Comparison of ENCODE assay signal across 1 cellular context in genomic region chr4:109702950-109703663, GRCh38.
A peak's percentile ranks its signal among the peaks of the same experiment; 100 is the strongest.
TF ChIP-seq lines count a peak whose summit lies in the region.

Gene CASP6, minus strand, starts transcription at chr4:109703445. Its CDS starts 50 bp downstream, at chr4:109703395.

TF ChIP-seq in K562, 482 proteins besides CTCF, POLR2A, EP300 and RAD21 (continued from another document):
- TF ChIP-seq ELK3 (CRISPR knock-in tag; IDR thresholded peaks at IDR 0.05), result 0 out of 2 replicates have a peak, but pooled peaks have one; percentile 51
- TF ChIP-seq HDAC2 (IDR thresholded peaks at IDR 0.05), result peak; percentile 63; the same call in 1 of the 2 replicates
- TF ChIP-seq CHCHD3 (CRISPR knock-in tag; IDR thresholded peaks at IDR 0.05), result no peak
- TF ChIP-seq FOXM1 (IDR thresholded peaks at IDR 0.05; ENCODE audit: low read depth), result no peak
- no peak for TF ChIP-seq FOXM1 (CRISPR knock-in tag; IDR thresholded peaks at IDR 0.05; ENCODE audit: low read depth)
- peak; percentile 77 for TF ChIP-seq RBFOX2 (IDR thresholded peaks at IDR 0.05; ENCODE audit: low read depth, low read length)
- TF ChIP-seq SMARCC2 (IDR thresholded peaks at IDR 0.05; ENCODE audit: low read depth), result no peak
- TF ChIP-seq EP400 (IDR thresholded peaks at IDR 0.05), result peak; percentile 67
- 0 out of 2 replicates have a peak, but pooled peaks have one; percentile 13 for TF ChIP-seq JUN (IDR thresholded peaks at IDR 0.05; ENCODE audit: borderline replicate concordance, low read depth, low read length)
- no peak for TF ChIP-seq JUN (CRISPR knock-in tag; IDR thresholded peaks at IDR 0.05; ENCODE audit: borderline replicate concordance)
- TF ChIP-seq PHF20 (IDR thresholded peaks at IDR 0.05; ENCODE audit: partially characterized antibody), result peak; percentile 34
- TF ChIP-seq NR2C2 (CRISPR knock-in tag; IDR thresholded peaks at IDR 0.05), result no peak
- TF ChIP-seq NR2C2 (tag; IDR thresholded peaks at IDR 0.05), result peak; percentile 70
- TF ChIP-seq RBM22 (IDR thresholded peaks at IDR 0.05; ENCODE audit: low read depth, low read length, poor library complexity, severe bottlenecking), result peak; percentile 96
- TF ChIP-seq E2F5 (CRISPR knock-in tag; IDR thresholded peaks at IDR 0.05), result no peak
- TF ChIP-seq KAT7 (CRISPR knock-in tag; IDR thresholded peaks at IDR 0.05; ENCODE audit: borderline replicate concordance), result peak; percentile 92; the same call in 1 of the 2 replicates
- TF ChIP-seq BHLHE40 (IDR thresholded peaks at IDR 0.05; ENCODE audit: low read length), result peak; percentile 26; the same call in 1 of the 2 replicates
- TF ChIP-seq MIER1 (IDR thresholded peaks at IDR 0.05; ENCODE audit: low read depth), result 0 out of 2 replicates have a peak, but pooled peaks have one; percentile 20
- no peak for TF ChIP-seq PTBP1 (IDR thresholded peaks at IDR 0.05; ENCODE audit: low read depth, low read length)
- TF ChIP-seq EWSR1 (IDR thresholded peaks at IDR 0.05; ENCODE audit: borderline replicate concordance, low read depth, partially characterized antibody), result no peak
- no peak for TF ChIP-seq ZNF263 (CRISPR knock-in tag; IDR thresholded peaks at IDR 0.05; ENCODE audit: borderline replicate concordance)
- TF ChIP-seq ZNF830 (CRISPR knock-in tag; IDR thresholded peaks at IDR 0.05), result 0 out of 2 replicates have a peak, but pooled peaks have one; percentile 45
- no peak for TF ChIP-seq ARID3B (CRISPR knock-in tag; IDR thresholded peaks at IDR 0.05; ENCODE audit: borderline replicate concordance)
- TF ChIP-seq KLF13 (tag; IDR thresholded peaks at IDR 0.05; ENCODE audit: borderline replicate concordance, low read depth), result peak; percentile 62; the same call in 1 of the 2 replicates
- TF ChIP-seq ZNF639 (CRISPR knock-in tag; conservative IDR thresholded peaks at IDR 0.05 in 1 of 2, IDR thresholded peaks at IDR 0.05 in 1 of 2), result peak in 1 of 2 experiments; percentile 62; a peak in 1 of 4 replicates
- peak; percentile 42; the same call in 1 of the 2 replicates for TF ChIP-seq ERF (CRISPR knock-in tag; IDR thresholded peaks at IDR 0.05)
- peak; percentile 84 for TF ChIP-seq SUPT5H (IDR thresholded peaks at IDR 0.05)
- TF ChIP-seq CBFA2T3 (IDR thresholded peaks at IDR 0.05), result no peak
